ENCODE assay signal across 14 cellular contexts in genomic region chr17:75755205-75755901, GRCh38. TPM values are rescaled to one million over a fixed set of nuclear protein-coding genes. Genes with fewer than 3 reads are reported as not detected.
A peak's percentile ranks its signal among the peaks of the same experiment; 100 is the strongest.
DNase-seq lines count a peak whose midpoint lies in the region; ATAC-seq, FAIRE-seq and TF ChIP-seq lines count a peak whose summit lies in the region.
"Had no signal": no experiment of that assay in that cellular context is flagged by ENCODE, and none has a peak within 500 bp of the region (broad histone marks: within the 10 kb centered on the region; RNA-seq: fewer than 3 reads in every experiment).

No MANE protein-coding gene starts in this region.

- H3K27me3 Mint-ChIP-seq in CD4-positive, alpha-beta T cell, result no peaks in the 10 kb centered on the region
- no peaks in the 10 kb centered on the region for H3K27me3 Mint-ChIP-seq in T-helper 17 cell
- no peaks in the 10 kb centered on the region for H3K27me3 Mint-ChIP-seq in mesothelial cell of epicardium (ENCODE audit: low read depth)

- no peaks in the 10 kb centered on the region for H3K9me3 ChIP-seq in CD4-positive, alpha-beta T cell (ENCODE audit: control insufficient read depth, low read length)
- H3K9me3 ChIP-seq in T-helper 17 cell (ENCODE audit: control insufficient read depth, low read length, poor library complexity, severe bottlenecking), result no peaks in the 10 kb centered on the region
- H3K9me3 ChIP-seq: ovary had no signal

- ATAC-seq in CD4-positive, alpha-beta T cell (ENCODE audit: poor library complexity), result no peak
- ATAC-seq in T-helper 17 cell (no peak), HG03095 (IDR thresholded peaks at IDR 0.05; ENCODE audit: unreplicated experiment) (no peak)

- POLR2A ChIA-PET in CD4-positive, alpha-beta T cell (lab: Charles Lee), result interaction anchor here (1.0 to 3.3 kb wide), 2 partner anchors 22 to 30 kb away, joined by 3 to 58 read pairs; partner anchors contain the start of gene UNK

- TF ChIP-seq POLR2A in H54 (IDR thresholded peaks at IDR 0.05; ENCODE audit: low read depth, low read length), result no peak

- CTCF ChIA-PET in CD4-positive, alpha-beta T cell (lab: Charles Lee), result no interaction called here

- no peak for DNase-seq in CD4-positive, alpha-beta T cell
- peak; percentile 82 for DNase-seq in H54 (ENCODE audit: insufficient read length, low spot score)
- no peak for DNase-seq in T-helper 17 cell
- no peak for DNase-seq in mesothelial cell of epicardium (ENCODE audit: low spot score in 2 of 2, unreplicated experiment in 2 of 2)
- no peak for DNase-seq in stimulated activated CD4-positive, alpha-beta T cell treated with anti-CD3 and anti-CD28 coated beads, Interleukin-15, amount 100 ng/mL, for 24 hours
- DNase-seq in NCI-H2196 treated with DMSO at 0.1 percent for 48 hours (lab: John Stamatoyannopoulos, UW; ENCODE audit: unreplicated experiment), result no peak
- DNase-seq: activated CD8-positive, alpha-beta memory T cell treated with anti-CD3 and anti-CD28 coated beads for 24 hours; dermis blood vessel endothelial cell; foreskin melanocyte; HCEC 1CT; Kasumi-1; NCI-H446 treated with DMSO at 0.1 percent for 48 hours had no signal

- H3K27ac Mint-ChIP-seq in CD4-positive, alpha-beta T cell, result no peak overlapping the region
- no peak overlapping the region for H3K27ac Mint-ChIP-seq in T-helper 17 cell
- H3K27ac Mint-ChIP-seq in mesothelial cell of epicardium, result no peak overlapping the region

- no peaks in the 10 kb centered on the region for H3K36me3 Mint-ChIP-seq in CD4-positive, alpha-beta T cell (ENCODE audit: low read depth)
- H3K36me3 Mint-ChIP-seq in T-helper 17 cell (ENCODE audit: low read depth) (peaks cover 2% of the 10 kb centered on the region), mesothelial cell of epicardium (peaks cover 6% of the 10 kb centered on the region)

- H3K27me3 ChIP-seq in CD4-positive, alpha-beta T cell (ENCODE audit: control insufficient read depth, insufficient read depth, low read length), result no peaks in the 10 kb centered on the region
- H3K27me3 ChIP-seq: ovary had no signal

- no peaks in the 10 kb centered on the region for H3K9me3 Mint-ChIP-seq in CD4-positive, alpha-beta T cell
- no peaks in the 10 kb centered on the region for H3K9me3 Mint-ChIP-seq in mesothelial cell of epicardium

- intact Hi-C loops in CD4-positive, alpha-beta T cell (cut with DNase I, micrococcal nuclease), result loop anchor here in 1 of 2 experiments (10.0 kb wide), 1 partner anchor 491 kb away; the partner anchor contains the start of genes GGA3 and MRPS7

- H3K27ac ChIP-seq in CD4-positive, alpha-beta T cell (ENCODE audit: low read depth, low read length), result no peak overlapping the region
- H3K27ac ChIP-seq: ovary had no signal

- peaks cover 6% of the 10 kb centered on the region for H3K4me1 Mint-ChIP-seq in CD4-positive, alpha-beta T cell (ENCODE audit: low read depth)
- H3K4me1 Mint-ChIP-seq in T-helper 17 cell (peaks cover 8% of the 10 kb centered on the region), mesothelial cell of epicardium (peaks cover 7% of the 10 kb centered on the region)

- peak overlapping the region; percentile 84 for H3K4me3 Mint-ChIP-seq in CD4-positive, alpha-beta T cell
- H3K4me3 Mint-ChIP-seq in T-helper 17 cell, result peak overlapping the region; percentile 92
- peak overlapping the region; percentile 28 for H3K4me3 Mint-ChIP-seq in mesothelial cell of epicardium

- no peak for FAIRE-seq in H54 (lab: Jason Lieb, UNC)

- no peak for TF ChIP-seq CTCF in CD4-positive, alpha-beta T cell (IDR thresholded peaks at IDR 0.05)
- no peak for TF ChIP-seq CTCF in mesothelial cell of epicardium (IDR thresholded peaks at IDR 0.05; ENCODE audit: unreplicated experiment)

RNA-seq across cellular contexts. Expression of gene GALK1, which starts 9.6 kb away (rescaled TPM):
- 1 to 10 TPM; 5.9 to 6.0 TPM for total RNA-seq in CD4-positive, alpha-beta T cell
- total RNA-seq in T-helper 17 cell (1 to 10 TPM; 9.6 to 9.7 TPM), mesothelial cell of epicardium (28.0 to 32.1 TPM (median 30.4 TPM) in 3 replicates)

RNA-seq across cellular contexts. Expression of gene UNK, which starts 29.3 kb away (rescaled TPM):
- total RNA-seq in CD4-positive, alpha-beta T cell, result 10 to 100 TPM; 33.7 to 36.1 TPM
- 10 to 100 TPM; 30.3 to 33.4 TPM for total RNA-seq in T-helper 17 cell
- total RNA-seq in mesothelial cell of epicardium, result 63.4 to 66.4 TPM (median 65.4 TPM) in 3 replicates

RNA-seq across cellular contexts. Expression of gene ITGB4, which starts 34.1 kb away (rescaled TPM):
- total RNA-seq in CD4-positive, alpha-beta T cell, result 1 to 10 TPM in 1 of 2 experiments, under 1 TPM in 1; 0.81 to 1.3 TPM
- total RNA-seq in T-helper 17 cell (under 1 TPM in 1 of 2 donors, not detected in 1; 0.72 TPM), mesothelial cell of epicardium (112 to 117 TPM (median 116 TPM) in 3 replicates)

Comparison
In these comparisons a context has a peak if more than half of its experiments do, and no peak if none do; other contexts are left out.
1. H3K4me3 Mint-ChIP-seq: peak in every context shown above with its lines; median percentile 92 in T-helper 17 cell; 84 in CD4-positive, alpha-beta T cell; 28 in mesothelial cell of epicardium.
2. RNA of gene ITGB4, which starts 34.1 kb away (total RNA-seq): 112 to 117 TPM in mesothelial cell of epicardium; 0.81 to 1.3 TPM in CD4-positive, alpha-beta T cell and 0.72 TPM in T-helper 17 cell; every median in the first group is over 10 times any median in the second.